1 cellular context compared by ENCODE assay signal in genomic region chr9:37422289-37423104, GRCh38.
A peak's percentile ranks its signal among the peaks of the same experiment; 100 is the strongest.
TF ChIP-seq lines count a peak whose summit lies in the region.

TSS of gene GRHPR (plus strand) at chr9:37422696. CDS start at chr9:37422751, 55 bp downstream.

TF ChIP-seq in K562, 482 proteins besides CTCF, POLR2A, EP300 and RAD21 (continued from another document and continues in another):
- peak in 1 of 2 experiments; percentile 94; a peak in 2 of 4 replicates for TF ChIP-seq HDAC1 (IDR thresholded peaks at IDR 0.05)
- TF ChIP-seq ZBTB2 (IDR thresholded peaks at IDR 0.05): peak; percentile 97
- no peak for TF ChIP-seq CC2D1A (IDR thresholded peaks at IDR 0.05)
- no peak; the same call in 1 of the 2 replicates for TF ChIP-seq MBD2 (IDR thresholded peaks at IDR 0.05; ENCODE audit: borderline replicate concordance, low read depth)
- no peak for TF ChIP-seq RBM25 (IDR thresholded peaks at IDR 0.05; ENCODE audit: low read depth, low read length, severe bottlenecking)
- no peak for TF ChIP-seq SIRT6 (IDR thresholded peaks at IDR 0.05; ENCODE audit: low read depth, low read length)
- 0 out of 2 replicates have a peak, but pooled peaks have one; percentile 28 for TF ChIP-seq ETV5 (CRISPR knock-in tag; IDR thresholded peaks at IDR 0.05; ENCODE audit: low read depth)
- TF ChIP-seq MTA3 (IDR thresholded peaks at IDR 0.05; ENCODE audit: borderline replicate concordance): peak; percentile 92
- TF ChIP-seq RREB1 (CRISPR knock-in tag; IDR thresholded peaks at IDR 0.05): peak; percentile 24; the same call in 1 of the 2 replicates
- peak; percentile 85 for TF ChIP-seq ZBTB1 (CRISPR knock-in tag; IDR thresholded peaks at IDR 0.05; ENCODE audit: borderline replicate concordance, low read depth)
- no peak for TF ChIP-seq BCL6 (CRISPR knock-in tag; IDR thresholded peaks at IDR 0.05)
- no peak for TF ChIP-seq DEAF1 (CRISPR knock-in tag; IDR thresholded peaks at IDR 0.05)
- peak; percentile 95 for TF ChIP-seq MAX (CRISPR knock-in tag; IDR thresholded peaks at IDR 0.05)
- TF ChIP-seq ZBTB7A (IDR thresholded peaks at IDR 0.05; ENCODE audit: borderline replicate concordance, control insufficient read depth, low read depth, low read length): peak; percentile 30; the same call in 1 of the 2 replicates
- no peak for TF ChIP-seq ID3 (CRISPR knock-in tag; IDR thresholded peaks at IDR 0.05)
- TF ChIP-seq ID3 (tag; IDR thresholded peaks at IDR 0.05): peak; percentile 64; the same call in 1 of the 2 replicates
- TF ChIP-seq MCM5 (IDR thresholded peaks at IDR 0.05; ENCODE audit: low read depth): no peak
- TF ChIP-seq BRF1 (IDR thresholded peaks at IDR 0.05; ENCODE audit: borderline replicate concordance, extremely low read depth, insufficient read length): no peak
- no peak for TF ChIP-seq PURB (CRISPR knock-in tag; IDR thresholded peaks at IDR 0.05; ENCODE audit: low read depth)
- no peak for TF ChIP-seq COPS2 (conservative IDR thresholded peaks at IDR 0.05)
- TF ChIP-seq NEUROD1 (IDR thresholded peaks at IDR 0.05; ENCODE audit: borderline replicate concordance, low read depth, low read length, partially characterized antibody): peak; percentile 54
- TF ChIP-seq ELF1 (tag; IDR thresholded peaks at IDR 0.05): peak; percentile 77; the same call in 1 of the 2 replicates
- TF ChIP-seq ATF3 (IDR thresholded peaks at IDR 0.05): no peak
- TF ChIP-seq ATF3 (CRISPR knock-in tag; conservative IDR thresholded peaks at IDR 0.05): 0 out of 2 replicates have a peak, but pooled peaks have one; percentile 52
- no peak for TF ChIP-seq CBFA2T3 (IDR thresholded peaks at IDR 0.05)
- no peak for TF ChIP-seq KAT8 (IDR thresholded peaks at IDR 0.05; ENCODE audit: low read depth)
- TF ChIP-seq ZNF23 (CRISPR knock-in tag; IDR thresholded peaks at IDR 0.05): 0 out of 2 replicates have a peak, but pooled peaks have one; percentile 43
- no peak for TF ChIP-seq TAF9B (IDR thresholded peaks at IDR 0.05; ENCODE audit: partially characterized antibody)
- 0 out of 2 replicates have a peak, but pooled peaks have one; percentile 55 for TF ChIP-seq HIVEP1 (CRISPR knock-in tag; IDR thresholded peaks at IDR 0.05)
- TF ChIP-seq ZFPM2 (CRISPR knock-in tag; IDR thresholded peaks at IDR 0.05): no peak
- TF ChIP-seq ZBTB34 (CRISPR knock-in tag; IDR thresholded peaks at IDR 0.05): no peak
- TF ChIP-seq ZNF561 (CRISPR knock-in tag; conservative IDR thresholded peaks at IDR 0.05): no peak
- no peak for TF ChIP-seq ZNF778 (CRISPR knock-in tag; IDR thresholded peaks at IDR 0.05)
- peak; percentile 97 for TF ChIP-seq PHF8 (IDR thresholded peaks at IDR 0.05; ENCODE audit: borderline replicate concordance, low read length)
- TF ChIP-seq ELF2 (CRISPR knock-in tag; IDR thresholded peaks at IDR 0.05): no peak
- TF ChIP-seq CEBPG (CRISPR knock-in tag; IDR thresholded peaks at IDR 0.05): no peak
- TF ChIP-seq CEBPG (tag; conservative IDR thresholded peaks at IDR 0.05 in 1 of 2, IDR thresholded peaks at IDR 0.05 in 1 of 2): no peak
- TF ChIP-seq ZNF143 (CRISPR knock-in tag; IDR thresholded peaks at IDR 0.05): no peak; the same call in 1 of the 2 replicates
- no peak for TF ChIP-seq SRSF9 (IDR thresholded peaks at IDR 0.05; ENCODE audit: borderline replicate concordance, low read depth, low read length)
- 0 out of 4 replicates have a peak, but pooled peaks have one; percentile 61 to 71 for TF ChIP-seq MLX (CRISPR knock-in tag; conservative IDR thresholded peaks at IDR 0.05)
- peak; percentile 61 for TF ChIP-seq U2AF1 (optimal IDR thresholded peaks at IDR 0.05; ENCODE audit: low read depth, low read length)
- no peak for TF ChIP-seq HNRNPL (IDR thresholded peaks at IDR 0.05; ENCODE audit: low read depth, low read length)
- peak; percentile 50; the same call in 1 of the 2 replicates for TF ChIP-seq C11orf30 (IDR thresholded peaks at IDR 0.05; ENCODE audit: low read depth)
- peak; percentile 76; the same call in 1 of the 2 replicates for TF ChIP-seq CBX1 (IDR thresholded peaks at IDR 0.05; ENCODE audit: low read depth)
- peak; percentile 97 for TF ChIP-seq POLR2G (IDR thresholded peaks at IDR 0.05; ENCODE audit: low read depth, low read length)
- no peak for TF ChIP-seq CAMTA2 (CRISPR knock-in tag; conservative IDR thresholded peaks at IDR 0.05)
- peak; percentile 90 for TF ChIP-seq ESRRA (IDR thresholded peaks at IDR 0.05; ENCODE audit: borderline replicate concordance, low read depth)
- TF ChIP-seq LARP7 (IDR thresholded peaks at IDR 0.05): 0 out of 2 replicates have a peak, but pooled peaks have one; percentile 8
